31 cellular contexts compared by ENCODE assay signal in genomic region chr11:71321433-71322191, GRCh38.
"Had no signal": no experiment of that assay in that cellular context is flagged by ENCODE, and none has a peak within 500 bp of the region (broad histone marks: within the 10 kb centered on the region; RNA-seq: fewer than 3 reads in every experiment).

No MANE protein-coding gene starts in this region.

- H3K27me3 ChIP-seq: body of pancreas, hepatocyte, neutrophil, ovary had no signal

- H3K4me3 ChIP-seq: body of pancreas, coronary artery, gastroesophageal sphincter, hepatocyte, lower lobe of right lung, ovary, prostate gland, smooth muscle cell, suprapubic skin, tibial artery had no signal

- FAIRE-seq: endothelial cell of umbilical vein, keratinocyte had no signal

- H3K79me2 ChIP-seq: hepatocyte had no signal

- H3K27ac ChIP-seq: body of pancreas, coronary artery, gastroesophageal sphincter, hepatocyte, lower lobe of right lung, neutrophil, ovary, prostate gland, suprapubic skin, tibial artery, WERI-Rb-1 had no signal

- ATAC-seq: activated CD4-positive, CD25-positive, alpha-beta regulatory T cell treated with anti-CD3 and anti-CD28 coated beads, Interleukin-2, amount 50 U/mL, for 24 hours; gastroesophageal sphincter; left cardiac atrium; lower lobe of right lung had no signal

- H3K4me1 Mint-ChIP-seq: activated CD4-positive, alpha-beta memory T cell treated with anti-CD3 and anti-CD28 coated beads, Interleukin-2, amount 10 ng/mL, durations not matched to agents 7 days and 5 days; activated CD4-positive, alpha-beta T cell treated with anti-CD3 and anti-CD28 coated beads, Interleukin-2, amount 10 ng/mL, durations not matched to agents 24 days and 14 days; nephron had no signal

- DNase-seq: activated CD4-positive, alpha-beta memory T cell treated with anti-CD3 and anti-CD28 coated beads, Interleukin-2, amount 10 ng/mL, durations not matched to agents 7 days and 5 days; activated CD4-positive, alpha-beta T cell treated with anti-CD3 and anti-CD28 coated beads, Interleukin-2, amount 10 ng/mL, durations not matched to agents 24 days and 14 days; activated T-cell treated with anti-CD3 and anti-CD28 coated beads, Interleukin-2, amount 50 U/mL, for 48 hours; anterior cingulate cortex; cerebellar nuclear complex; left cardiac atrium; lower lobe of right lung; mesenchymal stem cell; ovary; retina; stimulated activated CD4-positive, alpha-beta T cell treated with anti-CD3 and anti-CD28 coated beads, Interleukin-15, amount 100 ng/mL, for 24 hours; stimulated activated CD4-positive, alpha-beta T cell treated with anti-CD3 and anti-CD28 coated beads, Interleukin-2, amount 100 ng/mL, for 24 hours; stimulated activated naive CD4-positive, alpha-beta T cell; T1000; tibial artery; WERI-Rb-1 had no signal

- H3K36me3 Mint-ChIP-seq: activated naive CD8-positive, alpha-beta T cell had no signal

- H3K4me2 ChIP-seq: hepatocyte, smooth muscle cell had no signal

- H3K4me1 ChIP-seq: gastroesophageal sphincter, lower lobe of right lung, prostate gland, suprapubic skin, tibial artery had no signal

- H3K9me3 Mint-ChIP-seq: activated CD4-positive, alpha-beta memory T cell treated with anti-CD3 and anti-CD28 coated beads, Interleukin-2, amount 10 ng/mL, durations not matched to agents 7 days and 5 days had no signal

- H2AFZ ChIP-seq: hepatocyte had no signal

- H3K27ac Mint-ChIP-seq: activated CD4-positive, alpha-beta memory T cell treated with anti-CD3 and anti-CD28 coated beads, Interleukin-2, amount 10 ng/mL, durations not matched to agents 7 days and 5 days; activated CD4-positive, alpha-beta T cell treated with anti-CD3 and anti-CD28 coated beads, Interleukin-2, amount 10 ng/mL, durations not matched to agents 24 days and 14 days; activated naive CD8-positive, alpha-beta T cell; activated T-helper 2 cell treated with anti-CD3 and anti-CD28 coated beads, Interferon-gamma antibody, Interleukin-2, Interleukin-4, amounts not matched to agents 10 μg/mL and 5 μg/mL and 100 μg/mL, durations not matched to agents 14 hours and 24 hours and 36 hours; nephron; T-helper 1 cell treated with Interleukin-12 subunit alpha and Interleukin-12 subunit beta and Interleukin-4 antibody, amounts not matched to agents 30 μg/mL and 1 μg/mL, for 36 hours had no signal

- H3K27me3 Mint-ChIP-seq: activated CD4-positive, alpha-beta T cell treated with anti-CD3 and anti-CD28 coated beads, Interleukin-2, amount 10 ng/mL, durations not matched to agents 24 days and 14 days had no signal

- H3K9me3 ChIP-seq: body of pancreas, neutrophil, ovary, prostate gland had no signal

- H3K4me3 Mint-ChIP-seq: activated CD4-positive, alpha-beta memory T cell treated with anti-CD3 and anti-CD28 coated beads, Interleukin-2, amount 10 ng/mL, durations not matched to agents 7 days and 5 days; activated CD4-positive, alpha-beta T cell treated with anti-CD3 and anti-CD28 coated beads, Interleukin-2, amount 10 ng/mL, durations not matched to agents 24 days and 14 days; activated naive CD8-positive, alpha-beta T cell; nephron; T-helper 1 cell treated with Interleukin-12 subunit alpha and Interleukin-12 subunit beta and Interleukin-4 antibody, amounts not matched to agents 30 μg/mL and 1 μg/mL, for 36 hours had no signal

- H3K36me3 ChIP-seq: gastroesophageal sphincter, lower lobe of right lung, neutrophil, ovary, prostate gland, suprapubic skin, tibial artery, WERI-Rb-1 had no signal
